ENCODE assay signal across 11 cellular contexts in genomic region chr7:95805909-95806308, GRCh38.
"Had no signal": no experiment of that assay in that cellular context is flagged by ENCODE, and none has a peak within 500 bp of the region (broad histone marks: within the 10 kb centered on the region; RNA-seq: fewer than 3 reads in every experiment).

No MANE protein-coding gene starts in this region.

- DNase-seq: GM23248, GOT3, H7, H9, HCEC 1CT, HFFc6 had no signal

- H3K9ac ChIP-seq: GM23248 had no signal

- H3K9me3 ChIP-seq: HAP-1 had no signal

- H3K4me3 ChIP-seq: GM23248, GM23338, HAP-1 had no signal

- H3K4me2 ChIP-seq: GM23338 had no signal

- FAIRE-seq: H1, H54 had no signal

- H3K27ac ChIP-seq: GM23248 had no signal

- H3K36me3 ChIP-seq: HAP-1 had no signal

- ATAC-seq: GM23338, HCT116 had no signal

- H2AFZ ChIP-seq: GM23248, GM23338 had no signal
